11 cellular contexts compared by ENCODE assay signal in the genomic region with DNA sequence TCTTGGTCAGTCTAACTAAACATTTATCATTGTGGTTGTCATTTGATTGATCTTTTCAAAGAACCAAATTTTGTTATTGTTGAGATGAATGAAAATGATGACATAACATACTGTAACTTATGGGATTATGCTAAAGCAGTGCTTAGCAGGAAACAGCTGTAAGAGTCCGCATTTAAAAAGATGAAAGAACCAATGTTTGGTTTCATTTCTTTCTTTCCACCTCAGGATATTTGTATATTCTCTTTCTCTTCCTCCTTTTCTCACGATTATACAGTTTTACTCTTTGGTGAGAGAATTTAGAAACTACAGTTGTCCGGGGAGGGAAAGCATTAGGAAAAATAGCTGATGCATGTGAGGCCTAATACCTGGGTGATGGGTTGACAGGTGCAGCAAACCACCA. TPM values are rescaled to one million over a fixed set of nuclear protein-coding genes. Genes with fewer than 3 reads are reported as not detected.
DNase-seq lines count a peak whose midpoint lies in the region; ATAC-seq, FAIRE-seq and TF ChIP-seq lines count a peak whose summit lies in the region.
"Had no signal": no experiment of that assay in that cellular context is flagged by ENCODE, and none has a peak within 500 bp of the region (broad histone marks: within the 10 kb centered on the region; RNA-seq: fewer than 3 reads in every experiment).

No MANE protein-coding gene starts in this region.

- H3K4me1 ChIP-seq in MM.1S (ENCODE audit: low read length) = peaks cover 18% of the 10 kb centered on the region

- no peak for TF ChIP-seq POLR2A in GM12891 (IDR thresholded peaks at IDR 0.05; ENCODE audit: low read depth, low read length)

- peak overlapping the region; percentile 51; the same call in 1 of the 2 replicates for H3K4me2 ChIP-seq in MM.1S (ENCODE audit: low read depth, low read length)

- H3K9me2 ChIP-seq in MM.1S (replicated peaks; ENCODE audit: insufficient read depth, low read length) = no peaks in the 10 kb centered on the region

- no peak overlapping the region for H3K4me3 ChIP-seq in MM.1S (ENCODE audit: low read length)
- H3K4me3 ChIP-seq: BLaER1 treated with 17β-estradiol and CSF1 and Interleukin-3, amounts not matched to agents 10 nM and 100 nM; suprapubic skin had no signal

- H2AFZ ChIP-seq in MM.1S (ENCODE audit: low read length) = no peak overlapping the region

- DNase-seq in GM12891 (ENCODE audit: insufficient read length, low spot score) (no peak), MM.1S (peak; percentile 14), NCI-H69 (lab: John Stamatoyannopoulos, UW) (no peak), retina (no peak), COLO668 (lab: John Stamatoyannopoulos, UW; ENCODE audit: unreplicated experiment) (no peak)
- DNase-seq in activated CD4-positive, alpha-beta T cell treated with anti-CD3 and anti-CD28 coated beads, Interleukin-2, amount 50 U/mL, for 48 hours = no peak

- ATAC-seq in GM19452 (IDR thresholded peaks at IDR 0.05; ENCODE audit: unreplicated experiment) (peak; percentile 78), HG02938 (IDR thresholded peaks at IDR 0.05; ENCODE audit: unreplicated experiment) (peak; percentile 81)
- ATAC-seq: SK-N-SH treated with all-trans-retinoic acid at 6 μM for 48 hours had no signal

- no peak overlapping the region for H3K9ac ChIP-seq in MM.1S (ENCODE audit: low read length)

- H3F3A ChIP-seq in MM.1S (ENCODE audit: insufficient read depth, low read length) = peaks cover 11% of the 10 kb centered on the region

- H3K27me3 ChIP-seq in MM.1S (replicated peaks; ENCODE audit: insufficient read depth, low read length) = no peaks in the 10 kb centered on the region
- H3K27me3 ChIP-seq: BLaER1 treated with 17β-estradiol and CSF1 and Interleukin-3, amounts not matched to agents 10 nM and 100 nM; suprapubic skin had no signal

- H3K27ac ChIP-seq in MM.1S (ENCODE audit: low read length) = peak overlapping the region; percentile 28; the same call in 1 of the 2 replicates
- H3K27ac ChIP-seq: suprapubic skin had no signal

- H3K36me3 ChIP-seq in MM.1S (replicated peaks; ENCODE audit: insufficient read depth, low read length) = peaks cover 8% of the 10 kb centered on the region

- H3K9me3 ChIP-seq in MM.1S (replicated peaks; ENCODE audit: insufficient read depth, low read length) = no peaks in the 10 kb centered on the region
- H3K9me3 ChIP-seq: suprapubic skin had no signal

- peaks cover 8% of the 10 kb centered on the region; the same call in 1 of the 2 replicates for H3K79me2 ChIP-seq in MM.1S (ENCODE audit: low read length)

- peaks cover 7% of the 10 kb centered on the region; the same call in 1 of the 2 replicates for H4K20me1 ChIP-seq in MM.1S (ENCODE audit: insufficient read depth, low read length)
- H4K20me1 ChIP-seq: BLaER1 treated with 17β-estradiol and CSF1 and Interleukin-3, amounts not matched to agents 10 nM and 100 nM had no signal

- FAIRE-seq in GM12891 (lab: Jason Lieb, UNC) = peak; percentile 82

- TF ChIP-seq CTCF in MM.1S (IDR thresholded peaks at IDR 0.05; ENCODE audit: low read length) = no peak

TF ChIP-seq in GM12891, 5 proteins besides CTCF, POLR2A, EP300 and RAD21:
- TF ChIP-seq SPI1 (IDR thresholded peaks at IDR 0.05; ENCODE audit: low read depth, low read length) (peak; percentile 82), POLR2AphosphoS5 (IDR thresholded peaks at IDR 0.05; ENCODE audit: low read depth, low read length) (no peak)
TF ChIP-seq in GM12891: peak in this region for 1.

RNA-seq across cellular contexts. Expression of gene PIH1D2, which starts 23.1 kb away (rescaled TPM):
- 1.2 TPM for polyA plus RNA-seq in GM12891 (2012; ENCODE audit: low read depth, missing spikeins)

RNA-seq across cellular contexts. Expression of gene NKAPD1, which starts 23.4 kb away (rescaled TPM):
- polyA plus RNA-seq in GM12891 (2012; ENCODE audit: low read depth, missing spikeins) = 19.7 TPM

RNA-seq across cellular contexts. Expression of gene DLAT, which starts 25.5 kb away (rescaled TPM):
- 20.2 TPM for polyA plus RNA-seq in GM12891 (2012; ENCODE audit: low read depth, missing spikeins)

RNA-seq across cellular contexts. Expression of gene TIMM8B, which starts 35.8 kb away (rescaled TPM):
- polyA plus RNA-seq in GM12891 (2012; ENCODE audit: low read depth, missing spikeins) = 102 TPM

RNA-seq across cellular contexts. Expression of gene SDHD, which starts 36.0 kb away (rescaled TPM):
- 111 TPM for polyA plus RNA-seq in GM12891 (2012; ENCODE audit: low read depth, missing spikeins)
